Comparison of ENCODE assay signal across 7 cellular contexts in genomic region chr17:82095777-82096708, GRCh38. TPM values are rescaled to one million over a fixed set of nuclear protein-coding genes. Genes with fewer than 3 reads are reported as not detected.
DNase-seq lines count a peak whose midpoint lies in the region; ATAC-seq and TF ChIP-seq lines count a peak whose summit lies in the region.

No MANE protein-coding gene starts in this region.

- peaks cover 46 to 65% of the 10 kb centered on the region in 2 experiments for H3K36me3 ChIP-seq in HCT116 (ENCODE audit: control insufficient read depth in 1 of 2, insufficient read depth in 2 of 2, low read length in 2 of 2)
- peaks cover 20 to 28% (median 28%) of the 10 kb centered on the region in 3 donors for H3K36me3 ChIP-seq in skeletal muscle tissue (ENCODE audit: control insufficient read depth in 3 of 3, insufficient read depth in 3 of 3, low read length in 3 of 3)

- TF ChIP-seq RAD21 in HCT116 (IDR thresholded peaks at IDR 0.05; ENCODE audit: low read depth): no peak

- intact Hi-C loops in HCT116 (cut with micrococcal nuclease): no loop called here

- peaks cover 9% of the 10 kb centered on the region; the same call in 1 of the 2 replicates for H4K20me1 ChIP-seq in HCT116 (ENCODE audit: insufficient read depth)

- H3K9me3 ChIP-seq in HCT116 (ENCODE audit: control insufficient read depth in 1 of 2, insufficient read depth in 1 of 2, low read depth in 1 of 2, low read length in 2 of 2): no peaks in the 10 kb centered on the region
- no peaks in the 10 kb centered on the region for H3K9me3 ChIP-seq in skeletal muscle tissue (ENCODE audit: control insufficient read depth in 3 of 3, low read length in 3 of 3)

- H3K4me3 ChIP-seq in HCT116 (replicated peaks in 1 of 2; ENCODE audit: low read depth in 1 of 2, low read length in 2 of 2): peak overlapping the region; percentile 82 to 93
- peak overlapping the region; percentile 72 for H3K4me3 ChIP-seq in fibroblast of villous mesenchyme (ENCODE audit: low read depth, low read length)
- H3K4me3 ChIP-seq in skeletal muscle tissue (ENCODE audit: low read length in 3 of 3): no peak overlapping the region

- ATAC-seq in HCT116 (no peak), HG02763 (IDR thresholded peaks at IDR 0.05; ENCODE audit: unreplicated experiment) (no peak), HG03378 (IDR thresholded peaks at IDR 0.05; ENCODE audit: unreplicated experiment) (no peak)

- H3K27me3 ChIP-seq in HCT116 (ENCODE audit: insufficient read depth, low read length) (no peaks in the 10 kb centered on the region), skeletal muscle tissue (ENCODE audit: control insufficient read depth in 3 of 3, insufficient read depth in 3 of 3, low read length in 3 of 3) (no peaks in the 10 kb centered on the region)

- BruUV-seq in HCT116 (replicated peaks; lab: Mats Ljungman, UMichigan): no TSS peak

- peak overlapping the region; percentile 96 for H3K9ac ChIP-seq in HCT116 (ENCODE audit: low read length)
- H3K9ac ChIP-seq in skeletal muscle tissue (ENCODE audit: low read depth in 1 of 3, low read length in 3 of 3): peak overlapping the region in 2 of 3 donors; percentile 59 to 81

- TF ChIP-seq POLR2A in HCT116 (IDR thresholded peaks at IDR 0.05; ENCODE audit: borderline replicate concordance, extremely low read depth, insufficient read depth, insufficient read length): no peak

- no peak overlapping the region for H2AFZ ChIP-seq in HCT116 (ENCODE audit: low read depth, low read length, poor library complexity, severe bottlenecking)

- H3K79me2 ChIP-seq in HCT116 (ENCODE audit: insufficient read depth, low read length): peaks cover 77% of the 10 kb centered on the region

- TF ChIP-seq CTCF in HCT116 (IDR thresholded peaks at IDR 0.05 in 2 of 3, conservative IDR thresholded peaks at IDR 0.05 in 1 of 3; ENCODE audit: borderline replicate concordance in 1 of 3, insufficient read depth in 1 of 3, low read depth in 2 of 3, low read length in 2 of 3) (no peak), VCaP (conservative IDR thresholded peaks at IDR 0.05) (no peak), fibroblast of villous mesenchyme (IDR thresholded peaks at IDR 0.05; ENCODE audit: insufficient read depth, low read depth, low read length) (no peak)

- H3K9me2 ChIP-seq in HCT116 (ENCODE audit: insufficient read depth): no peaks in the 10 kb centered on the region

- POLR2A ChIA-PET in HCT116 (lab: Charles Lee): interaction anchor here (1.3 kb wide), 1 partner anchor 10 kb away, joined by 4 read pairs; no protein-coding TSS in a partner anchor

- H3K4me1 ChIP-seq in HCT116 (ENCODE audit: control insufficient read depth in 1 of 2, insufficient read depth in 2 of 2, low read length in 2 of 2): peaks cover 16 to 38% of the 10 kb centered on the region in 2 experiments
- H3K4me1 ChIP-seq in skeletal muscle tissue (ENCODE audit: control insufficient read depth in 3 of 3, insufficient read depth in 3 of 3, low read length in 3 of 3): peaks cover 20 to 32% (median 28%) of the 10 kb centered on the region in 3 donors

- H3K27ac ChIP-seq in HCT116 (ENCODE audit: low read depth, low read length): peak overlapping the region; percentile 99
- peak overlapping the region; percentile 99 for H3K27ac ChIP-seq in VCaP
- H3K27ac ChIP-seq in skeletal muscle tissue (ENCODE audit: low read depth, low read length): no peak overlapping the region

- no peak for DNase-seq in HCT116 (ENCODE audit: low read depth, low spot score)
- no peak for DNase-seq in fibroblast of villous mesenchyme (ENCODE audit: low read depth)
- DNase-seq in NCI-H2227 (lab: John Stamatoyannopoulos, UW; ENCODE audit: unreplicated experiment): no peak

- CTCF ChIA-PET in HCT116 (lab: Charles Lee): no interaction called here

- RAD21 ChIA-PET in HCT116 (lab: Charles Lee; ENCODE audit: low non-redundant PET in 1 of 2, low total read pairs in 2 of 2, uncharacterized antibody in 2 of 2, unreplicated experiment in 2 of 2): no interaction called here

- H3K4me2 ChIP-seq in HCT116 (ENCODE audit: low read length): peak overlapping the region; percentile 94

TF ChIP-seq in HCT116, 20 proteins besides CTCF, POLR2A, EP300 and RAD21 (continues in another document):
- TF ChIP-seq REST (IDR thresholded peaks at IDR 0.05; ENCODE audit: low read depth) (no peak), ZBTB33 (IDR thresholded peaks at IDR 0.05; ENCODE audit: extremely low read depth, insufficient replicate concordance, low read length) (no peak), SIN3A (IDR thresholded peaks at IDR 0.05; ENCODE audit: low read depth) (no peak), POLR2AphosphoS5 (IDR thresholded peaks at IDR 0.05; ENCODE audit: low read depth, low read length) (no peak), MAX (IDR thresholded peaks at IDR 0.05) (no peak), EZH2phosphoT487 (IDR thresholded peaks at IDR 0.05; ENCODE audit: borderline replicate concordance) (no peak), ZFX (IDR thresholded peaks at IDR 0.05) (no peak), CEBPB (IDR thresholded peaks at IDR 0.05; ENCODE audit: low read depth) (no peak), FOSL1 (IDR thresholded peaks at IDR 0.05; ENCODE audit: low read depth) (no peak), SRF (IDR thresholded peaks at IDR 0.05; ENCODE audit: low read depth) (no peak), ATF3 (IDR thresholded peaks at IDR 0.05) (no peak), ZNF274 (IDR thresholded peaks at IDR 0.05; ENCODE audit: low read depth, low read length) (no peak), EGR1 (IDR thresholded peaks at IDR 0.05; ENCODE audit: low read depth) (no peak), TCF7L2 (IDR thresholded peaks at IDR 0.05; ENCODE audit: borderline replicate concordance, extremely low read depth, insufficient read depth, insufficient read length) (no peak), SP1 (IDR thresholded peaks at IDR 0.05; ENCODE audit: low read depth) (no peak), YY1 (IDR thresholded peaks at IDR 0.05; ENCODE audit: extremely low read depth, insufficient replicate concordance, low read depth, low read length) (no peak)

RNA-seq across cellular contexts. Expression of gene FASN, which starts 2.0 kb away (rescaled TPM):
- total RNA-seq in HCT116 (2021; ENCODE audit: unreplicated experiment) (754 TPM), fibroblast of villous mesenchyme (274 and 280 TPM in 2 replicates), skeletal muscle tissue (26.1 TPM)
- 391 and 513 TPM in 2 replicates for polyA plus RNA-seq in HCT116 (2012)

RNA-seq across cellular contexts. Expression of gene DUS1L, which starts 30.4 kb away (rescaled TPM):
- 176 TPM for total RNA-seq in HCT116 (2021; ENCODE audit: unreplicated experiment)
- polyA plus RNA-seq in HCT116 (2012): 120 and 129 TPM in 2 replicates
- 56.1 and 64.4 TPM in 2 replicates for total RNA-seq in fibroblast of villous mesenchyme
- total RNA-seq in skeletal muscle tissue: 24.5 TPM

RNA-seq across cellular contexts. Expression of gene GPS1, which starts 44.3 kb away (rescaled TPM):
- total RNA-seq in HCT116 (2021; ENCODE audit: unreplicated experiment) (205 TPM), fibroblast of villous mesenchyme (104 and 109 TPM in 2 replicates), skeletal muscle tissue (64.7 TPM)
- 154 and 156 TPM in 2 replicates for polyA plus RNA-seq in HCT116 (2012)

RNA-seq across cellular contexts. Expression of gene RFNG, which starts 44.4 kb away (rescaled TPM):
- 52.0 TPM for total RNA-seq in HCT116 (2021; ENCODE audit: unreplicated experiment)
- polyA plus RNA-seq in HCT116 (2012): 53.5 and 62.2 TPM in 2 replicates
- 39.6 and 47.5 TPM in 2 replicates for total RNA-seq in fibroblast of villous mesenchyme
- 16.7 TPM for total RNA-seq in skeletal muscle tissue

RNA-seq across cellular contexts. Expression of gene DCXR, which starts 58.5 kb away (rescaled TPM):
- total RNA-seq in HCT116 (2021; ENCODE audit: unreplicated experiment) (306 TPM), fibroblast of villous mesenchyme (40.6 and 51.9 TPM in 2 replicates), skeletal muscle tissue (20.4 TPM)
- 324 and 351 TPM in 2 replicates for polyA plus RNA-seq in HCT116 (2012)

Comparison
In these comparisons a context has a peak if more than half of its experiments do, and no peak if none do; other contexts are left out.
1. H3K4me3 ChIP-seq: peak in HCT116 (2 of 2) and fibroblast of villous mesenchyme (single experiment); none in skeletal muscle tissue (0 of 3).
2. RNA of gene FASN, which starts 2.0 kb away (total RNA-seq): 754 TPM in HCT116 (single experiment) and 274 to 280 TPM in fibroblast of villous mesenchyme; 26.1 TPM in skeletal muscle tissue (single experiment); every median in the first group is over 10 times any median in the second.